In the genomic region with DNA sequence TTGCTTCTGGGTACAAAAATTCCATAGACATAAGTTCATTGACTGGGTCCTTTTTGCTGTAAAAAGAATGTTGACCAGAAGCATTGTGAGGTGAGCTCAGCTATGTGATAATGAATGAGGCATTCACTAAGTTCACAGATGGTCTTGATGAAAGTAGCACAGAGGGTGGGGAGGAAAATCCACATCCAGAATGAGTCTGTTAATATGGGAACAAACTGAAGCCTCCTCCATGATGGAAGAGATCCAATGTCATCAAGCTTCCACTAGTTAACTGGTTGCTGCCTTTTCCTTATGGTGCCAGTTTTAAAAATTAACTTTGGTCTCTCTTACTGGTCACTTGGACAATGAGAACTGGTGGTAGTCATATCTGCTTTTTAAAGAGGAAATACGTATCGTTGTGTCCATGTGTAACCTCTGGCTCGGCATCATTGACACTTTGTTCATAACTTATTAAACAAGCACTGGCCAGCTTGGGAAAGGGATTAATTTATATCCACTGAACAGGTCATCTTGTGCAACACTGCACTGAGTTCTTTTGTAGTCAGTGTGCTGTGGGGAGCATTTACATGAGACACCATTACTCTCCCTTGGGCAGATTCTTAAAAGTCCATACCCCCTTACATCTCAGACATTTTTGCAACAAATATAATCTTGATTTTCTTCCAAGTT, we compare ENCODE assay signal across 20 cellular contexts.
DNase-seq lines count a peak whose midpoint lies in the region; ATAC-seq and TF ChIP-seq lines count a peak whose summit lies in the region.
"Had no signal": no experiment of that assay in that cellular context is flagged by ENCODE, and none has a peak within 500 bp of the region (broad histone marks: within the 10 kb centered on the region; RNA-seq: fewer than 3 reads in every experiment).

No MANE protein-coding gene starts in this region.

- no peaks in the 10 kb centered on the region for H3K36me3 Mint-ChIP-seq in nephron (ENCODE audit: low read depth)
- H3K36me3 Mint-ChIP-seq: activated naive CD4-positive, alpha-beta T cell treated with anti-CD3 and anti-CD28 coated beads, Interleukin-2, amount 50 U/mL, for 24 hours had no signal

- no peak overlapping the region for H3K4me3 Mint-ChIP-seq in nephron
- H3K4me3 Mint-ChIP-seq: activated naive CD4-positive, alpha-beta T cell treated with anti-CD3 and anti-CD28 coated beads, Interleukin-2, amount 50 U/mL, for 24 hours; stimulated activated naive CD8-positive, alpha-beta T cell treated with anti-CD3 and anti-CD28 coated beads, Interleukin-15, amount 100 ng/mL, for 72 hours had no signal

- H3K9me3 Mint-ChIP-seq in nephron, result no peaks in the 10 kb centered on the region
- H3K9me3 Mint-ChIP-seq: activated naive CD4-positive, alpha-beta T cell treated with anti-CD3 and anti-CD28 coated beads, Interleukin-2, amount 50 U/mL, for 24 hours; stimulated activated naive CD8-positive, alpha-beta T cell treated with anti-CD3 and anti-CD28 coated beads, Interleukin-15, amount 100 ng/mL, for 72 hours had no signal

- DNase-seq in AG10803 (ENCODE audit: low read depth), result peak; percentile 91
- DNase-seq in NCI-H226, result peak; percentile 65
- DNase-seq in dedifferentiated amniotic fluid mesenchymal stem cell (ENCODE audit: extremely low spot score), result peak; percentile 46
- DNase-seq in GDM1 (lab: John Stamatoyannopoulos, UW), result no peak
- no peak for DNase-seq in H4 (ENCODE audit: low spot score)
- no peak for DNase-seq in HEK293T (ENCODE audit: extremely low spot score)
- DNase-seq: activated CD4-positive, alpha-beta T cell treated with anti-CD3 and anti-CD28 coated beads, Interleukin-2, amount 50 U/mL, for 4 hours; activated T-cell treated with anti-CD3 and anti-CD28 coated beads, Interleukin-2, amount 50 U/mL, for 1 hour; Calu3; effector CD8-positive, alpha-beta T cell; left lung; MV-4-11; NCI-H2029 treated with DMSO at 0.1 percent for 48 hours; psoas muscle; stimulated activated naive CD8-positive, alpha-beta T cell treated with anti-CD3 and anti-CD28 coated beads, Interleukin-15, amount 100 ng/mL, for 72 hours had no signal

- peaks cover 27% of the 10 kb centered on the region for H3K4me1 Mint-ChIP-seq in nephron
- H3K4me1 Mint-ChIP-seq: activated naive CD4-positive, alpha-beta T cell treated with anti-CD3 and anti-CD28 coated beads, Interleukin-2, amount 50 U/mL, for 24 hours; stimulated activated naive CD8-positive, alpha-beta T cell treated with anti-CD3 and anti-CD28 coated beads, Interleukin-15, amount 100 ng/mL, for 72 hours had no signal

- ATAC-seq in GM19452 (IDR thresholded peaks at IDR 0.05; ENCODE audit: unreplicated experiment), result no peak
- ATAC-seq: foreskin keratinocyte; left lung; psoas muscle; stimulated activated naive CD8-positive, alpha-beta T cell treated with anti-CD3 and anti-CD28 coated beads, Interleukin-15, amount 100 ng/mL, for 72 hours had no signal

- CTCF ChIA-PET in HEK293T (lab: Yijun Ruan, JAX), result interaction anchor here (1.1 to 1.3 kb wide), 2 partner anchors 54 to 59 kb away, joined by 3 to 5 read pairs; no protein-coding TSS in a partner anchor

- POLR2A ChIA-PET in HEK293T (lab: Yijun Ruan, JAX), result interaction anchor here (1.6 to 2.0 kb wide), 2 partner anchors 88 kb away, joined by 4 to 10 read pairs; a partner anchor contains a TSS

- no peak overlapping the region for H3K4me3 ChIP-seq in AG10803 (ENCODE audit: low read length)
- H3K4me3 ChIP-seq: cardiac muscle cell, left lung, psoas muscle had no signal

- peak overlapping the region in 2 of 3 experiments; percentile 1 to 12 for H3K27ac Mint-ChIP-seq in nephron
- H3K27ac Mint-ChIP-seq: activated naive CD4-positive, alpha-beta T cell treated with anti-CD3 and anti-CD28 coated beads, Interleukin-2, amount 50 U/mL, for 24 hours; stimulated activated naive CD8-positive, alpha-beta T cell treated with anti-CD3 and anti-CD28 coated beads, Interleukin-15, amount 100 ng/mL, for 72 hours had no signal

- TF ChIP-seq CTCF in AG10803 (conservative IDR thresholded peaks at IDR 0.05; ENCODE audit: low read length), result no peak
- TF ChIP-seq CTCF in nephron (IDR thresholded peaks at IDR 0.05; ENCODE audit: unreplicated experiment in 3 of 3), result no peak

- H3K27me3 Mint-ChIP-seq in nephron (ENCODE audit: low read depth), result no peaks in the 10 kb centered on the region
- H3K27me3 Mint-ChIP-seq: stimulated activated naive CD8-positive, alpha-beta T cell treated with anti-CD3 and anti-CD28 coated beads, Interleukin-15, amount 100 ng/mL, for 72 hours had no signal

TF ChIP-seq in HEK293T, 16 proteins besides CTCF, POLR2A, EP300 and RAD21:
- TF ChIP-seq ZNF384 (IDR thresholded peaks at IDR 0.05) (no peak), FOXM1 (IDR thresholded peaks at IDR 0.05; ENCODE audit: borderline replicate concordance) (no peak), SUZ12 (IDR thresholded peaks at IDR 0.05) (no peak), FOXK2 (IDR thresholded peaks at IDR 0.05) (no peak), L3MBTL2 (conservative IDR thresholded peaks at IDR 0.05) (no peak), BHLHE40 (IDR thresholded peaks at IDR 0.05; ENCODE audit: borderline replicate concordance) (no peak), NFRKB (IDR thresholded peaks at IDR 0.05) (no peak), SP1 (IDR thresholded peaks at IDR 0.05) (no peak), HDGF (IDR thresholded peaks at IDR 0.05; ENCODE audit: borderline replicate concordance) (no peak), ELF4 (IDR thresholded peaks at IDR 0.05) (no peak), LEF1 (IDR thresholded peaks at IDR 0.05; ENCODE audit: borderline replicate concordance) (no peak), FOXA1 (IDR thresholded peaks at IDR 0.05) (no peak), CTBP1 (IDR thresholded peaks at IDR 0.05; ENCODE audit: borderline replicate concordance) (no peak), ARNT (IDR thresholded peaks at IDR 0.05) (no peak), TARDBP (IDR thresholded peaks at IDR 0.05) (no peak)
- TF ChIP-seq, protein P1, sequence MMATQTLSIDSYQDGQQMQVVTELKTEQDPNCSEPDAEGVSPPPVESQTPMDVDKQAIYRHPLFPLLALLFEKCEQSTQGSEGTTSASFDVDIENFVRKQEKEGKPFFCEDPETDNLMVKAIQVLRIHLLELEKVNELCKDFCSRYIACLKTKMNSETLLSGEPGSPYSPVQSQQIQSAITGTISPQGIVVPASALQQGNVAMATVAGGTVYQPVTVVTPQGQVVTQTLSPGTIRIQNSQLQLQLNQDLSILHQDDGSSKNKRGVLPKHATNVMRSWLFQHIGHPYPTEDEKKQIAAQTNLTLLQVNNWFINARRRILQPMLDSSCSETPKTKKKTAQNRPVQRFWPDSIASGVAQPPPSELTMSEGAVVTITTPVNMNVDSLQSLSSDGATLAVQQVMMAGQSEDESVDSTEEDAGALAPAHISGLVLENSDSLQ (IDR thresholded peaks at IDR 0.05), result no peak

Comparison
In these comparisons a context has a peak if more than half of its experiments do, and no peak if none do; other contexts are left out.
1. DNase-seq: peak in AG10803 (single experiment), NCI-H226 (single experiment) and dedifferentiated amniotic fluid mesenchymal stem cell (single experiment); none in GDM1 (single experiment), H4 (single experiment) and HEK293T (single experiment).